1 cellular context compared by ENCODE assay signal in genomic region chr9:6072442-6072841, GRCh38.
TF ChIP-seq lines count a peak whose summit lies in the region.

No MANE protein-coding gene starts in this region.

TF ChIP-seq in K562, 482 proteins besides CTCF, POLR2A, EP300 and RAD21 (continued from another document):
- TF ChIP-seq ZBTB40 (IDR thresholded peaks at IDR 0.05) (no peak), ZBTB40 (CRISPR knock-in tag; IDR thresholded peaks at IDR 0.05) (no peak)
